18 cellular contexts compared by ENCODE assay signal in genomic region chr22:50455201-50455600, GRCh38. TPM values are rescaled to one million over a fixed set of nuclear protein-coding genes. Genes with fewer than 3 reads are reported as not detected.
DNase-seq lines count a peak whose midpoint lies in the region; ATAC-seq and TF ChIP-seq lines count a peak whose summit lies in the region.
"Had no signal": no experiment of that assay in that cellular context is flagged by ENCODE, and none has a peak within 500 bp of the region (broad histone marks: within the 10 kb centered on the region; RNA-seq: fewer than 3 reads in every experiment).

No MANE protein-coding gene starts in this region.

- H3K4me1 Mint-ChIP-seq in T-helper 17 cell (peaks cover 16% of the 10 kb centered on the region), type B pancreatic cell (ENCODE audit: unreplicated experiment) (no peaks in the 10 kb centered on the region)
- peaks cover 23% of the 10 kb centered on the region for H3K4me1 Mint-ChIP-seq in central memory CD8-positive, alpha-beta T cell
- H3K4me1 Mint-ChIP-seq in stimulated activated effector memory CD8-positive, alpha-beta T cell treated with anti-CD3 and anti-CD28 coated beads, Interleukin-12 subunit alpha, Interleukin-12 subunit beta, amount 100 ng/mL, for 72 hours = peaks cover 40% of the 10 kb centered on the region
- H3K4me1 Mint-ChIP-seq: GM23338, H9 had no signal

- no peak overlapping the region for H3K4me3 Mint-ChIP-seq in T-helper 17 cell
- H3K4me3 Mint-ChIP-seq in central memory CD8-positive, alpha-beta T cell = no peak overlapping the region
- no peak overlapping the region for H3K4me3 Mint-ChIP-seq in stimulated activated effector memory CD8-positive, alpha-beta T cell treated with anti-CD3 and anti-CD28 coated beads, Interleukin-12 subunit alpha, Interleukin-12 subunit beta, amount 100 ng/mL, for 72 hours
- H3K4me3 Mint-ChIP-seq in type B pancreatic cell = no peak overlapping the region
- H3K4me3 Mint-ChIP-seq: CD4-positive, alpha-beta memory T cell; GM23338; H9 had no signal

- no peaks in the 10 kb centered on the region for H3K9me3 Mint-ChIP-seq in central memory CD8-positive, alpha-beta T cell
- no peaks in the 10 kb centered on the region for H3K9me3 Mint-ChIP-seq in stimulated activated effector memory CD8-positive, alpha-beta T cell treated with anti-CD3 and anti-CD28 coated beads, Interleukin-12 subunit alpha, Interleukin-12 subunit beta, amount 100 ng/mL, for 72 hours
- no peaks in the 10 kb centered on the region for H3K9me3 Mint-ChIP-seq in type B pancreatic cell
- H3K9me3 Mint-ChIP-seq: GM23338, H9 had no signal

- H3K27me3 ChIP-seq in gastroesophageal sphincter = no peaks in the 10 kb centered on the region

- TF ChIP-seq POLR2A in gastroesophageal sphincter (IDR thresholded peaks at IDR 0.05) = no peak

- WGBS in gastroesophageal sphincter (ENCODE audit: low coverage in 1 of 2), 2 donors = 96% methylated on average over 4 of the region's 18 CpGs; no CpG with 5 or more reads in 1 of the 2 donors

- no peak for TF ChIP-seq EP300 in gastroesophageal sphincter (IDR thresholded peaks at IDR 0.05)

- TF ChIP-seq CTCF in type B pancreatic cell (conservative IDR thresholded peaks at IDR 0.05) = no peak
- TF ChIP-seq CTCF in gastroesophageal sphincter (IDR thresholded peaks at IDR 0.05) = no peak

- H3K27ac Mint-ChIP-seq in T-helper 17 cell (peak overlapping the region; percentile 49), type B pancreatic cell (peak overlapping the region; percentile 21)
- H3K27ac Mint-ChIP-seq in central memory CD8-positive, alpha-beta T cell (ENCODE audit: low read depth) = peak overlapping the region; percentile 64
- H3K27ac Mint-ChIP-seq in stimulated activated effector memory CD8-positive, alpha-beta T cell treated with anti-CD3 and anti-CD28 coated beads, Interleukin-12 subunit alpha, Interleukin-12 subunit beta, amount 100 ng/mL, for 72 hours = peak overlapping the region; percentile 94
- H3K27ac Mint-ChIP-seq: GM23338, H9 had no signal

- peaks cover 0 to 95% of the 10 kb centered on the region in 2 donors for H3K36me3 ChIP-seq in gastroesophageal sphincter

- H3K36me3 Mint-ChIP-seq in T-helper 17 cell (ENCODE audit: low read depth) = peaks cover 2% of the 10 kb centered on the region
- peaks cover 65% of the 10 kb centered on the region for H3K36me3 Mint-ChIP-seq in central memory CD8-positive, alpha-beta T cell (ENCODE audit: insufficient read depth)
- H3K36me3 Mint-ChIP-seq in stimulated activated effector memory CD8-positive, alpha-beta T cell treated with anti-CD3 and anti-CD28 coated beads, Interleukin-12 subunit alpha, Interleukin-12 subunit beta, amount 100 ng/mL, for 72 hours = peaks cover 82% of the 10 kb centered on the region
- H3K36me3 Mint-ChIP-seq in type B pancreatic cell = peaks cover 11% of the 10 kb centered on the region

- H3K4me3 ChIP-seq in gastroesophageal sphincter = no peak overlapping the region
- H3K4me3 ChIP-seq: GM23338 had no signal

- DNase-seq in T-helper 17 cell = no peak
- DNase-seq in central memory CD8-positive, alpha-beta T cell (ENCODE audit: low spot score in 2 of 2) = no peak
- no peak for DNase-seq in stimulated activated effector memory CD8-positive, alpha-beta T cell treated with anti-CD3 and anti-CD28 coated beads, Interleukin-12 subunit alpha, Interleukin-12 subunit beta, amount 100 ng/mL, for 72 hours (ENCODE audit: low spot score in 2 of 2)
- DNase-seq in type B pancreatic cell (ENCODE audit: extremely low spot score, unreplicated experiment) = no peak
- DNase-seq: C1 segment of cervical spinal cord; Calu3; CD4-positive, alpha-beta memory T cell; COR-L47; DMS53; DMS79 treated with DMSO at 0.1 percent for 48 hours; H9 had no signal

- H3K4me1 ChIP-seq in gastroesophageal sphincter = no peaks in the 10 kb centered on the region

- H3K27me3 Mint-ChIP-seq in T-helper 17 cell = no peaks in the 10 kb centered on the region
- H3K27me3 Mint-ChIP-seq in central memory CD8-positive, alpha-beta T cell = no peaks in the 10 kb centered on the region
- H3K27me3 Mint-ChIP-seq in type B pancreatic cell = no peaks in the 10 kb centered on the region
- H3K27me3 Mint-ChIP-seq: CD4-positive, alpha-beta memory T cell had no signal

- no peak overlapping the region for H3K27ac ChIP-seq in gastroesophageal sphincter

- no peak for ATAC-seq in T-helper 17 cell
- no peak for ATAC-seq in central memory CD8-positive, alpha-beta T cell (replicated peaks; ENCODE audit: extremely low read depth, poor library complexity, severe bottlenecking)
- no peak for ATAC-seq in stimulated activated effector memory CD8-positive, alpha-beta T cell treated with anti-CD3 and anti-CD28 coated beads, Interleukin-12 subunit alpha, Interleukin-12 subunit beta, amount 100 ng/mL, for 72 hours
- no peak for ATAC-seq in GM19324 (IDR thresholded peaks at IDR 0.05; ENCODE audit: low FRiP score, unreplicated experiment)
- no peak for ATAC-seq in gastroesophageal sphincter
- ATAC-seq: GM23338, HCT116 had no signal

- H3K9me3 ChIP-seq in T-helper 17 cell (ENCODE audit: control insufficient read depth, low read length, poor library complexity, severe bottlenecking) = no peaks in the 10 kb centered on the region
- no peaks in the 10 kb centered on the region for H3K9me3 ChIP-seq in gastroesophageal sphincter

RNA-seq across cellular contexts. Expression of gene SBF1, which starts 19.6 kb away (rescaled TPM):
- total RNA-seq in T-helper 17 cell = 100 to 1,000 TPM; 202 to 217 TPM
- total RNA-seq in type B pancreatic cell (ENCODE audit: low replicate concordance) = 119 and 133 TPM in 2 replicates
- 100 to 1,000 TPM in 1 of 4 donors, 10 to 100 TPM in 3; 63.7 to 122 (median 64.4) TPM for total RNA-seq in gastroesophageal sphincter

RNA-seq across cellular contexts. Expression of gene ADM2, which starts 26.1 kb away (rescaled TPM):
- 1 to 10 TPM; 1.7 to 2.4 TPM for total RNA-seq in T-helper 17 cell
- total RNA-seq in type B pancreatic cell (ENCODE audit: low replicate concordance) = 2.6 and 10.2 TPM in 2 replicates
- under 1 TPM in 1 of 4 donors, not detected in 3; 0.40 TPM for total RNA-seq in gastroesophageal sphincter
- total RNA-seq: A172 had no signal

RNA-seq across cellular contexts. Expression of gene MIOX, which starts 31.5 kb away (rescaled TPM):
- total RNA-seq in T-helper 17 cell (not detected), type B pancreatic cell (ENCODE audit: low replicate concordance) (1.2 TPM in 1 of 2 replicates, not detected in the other), gastroesophageal sphincter (not detected)
- total RNA-seq: A172; CD4-positive, alpha-beta memory T cell; Daoy; GM23338; H4 had no signal

RNA-seq across cellular contexts. Expression of gene LMF2, which starts 52.3 kb away (rescaled TPM):
- total RNA-seq in T-helper 17 cell (100 to 1,000 TPM; 110 to 130 TPM), type B pancreatic cell (ENCODE audit: low replicate concordance) (65.5 and 74.0 TPM in 2 replicates), gastroesophageal sphincter (10 to 100 TPM; 35.5 to 58.4 (median 45.1) TPM)

RNA-seq across cellular contexts. Expression of gene NCAPH2, which starts 52.8 kb away (rescaled TPM):
- total RNA-seq in T-helper 17 cell (100 to 1,000 TPM in 1 of 2 donors, 10 to 100 TPM in 1; 97.0 to 103 TPM), type B pancreatic cell (ENCODE audit: low replicate concordance) (60.0 and 75.2 TPM in 2 replicates), gastroesophageal sphincter (10 to 100 TPM; 34.8 to 45.0 (median 42.1) TPM)

Comparison
In these comparisons a context has a peak if more than half of its experiments do, and no peak if none do; other contexts are left out.
1. H3K27ac Mint-ChIP-seq: peak in every context shown above with its lines; median percentile 94 in stimulated activated effector memory CD8-positive, alpha-beta T cell treated with anti-CD3 and anti-CD28 coated beads, Interleukin-12 subunit alpha, Interleukin-12 subunit beta, amount 100 ng/mL, for 72 hours; 64 in central memory CD8-positive, alpha-beta T cell; 49 in T-helper 17 cell; 21 in type B pancreatic cell.